Comparison of ENCODE assay signal across 30 cellular contexts in genomic region chr4:185744946-185745345, GRCh38.
"Had no signal": no experiment of that assay in that cellular context is flagged by ENCODE, and none has a peak within 500 bp of the region (broad histone marks: within the 10 kb centered on the region; RNA-seq: fewer than 3 reads in every experiment).

No MANE protein-coding gene starts in this region.

- H3K4me3 Mint-ChIP-seq: activated B cell treated with CpG ODN at 0.5 μM for 24 hours; activated CD8-positive, alpha-beta T cell treated with anti-CD3 and anti-CD28 coated beads for 36 hours; activated naive CD8-positive, alpha-beta T cell; activated T-cell treated with anti-CD3 and anti-CD28 coated beads, Interleukin-2, amount 50 U/mL, for 4 hours; activated T-helper 17 cell treated with anti-CD3 and anti-CD28 coated beads, Interleukin-2, amount 50 U/mL, for 72 hours; T-helper 17 cell; T-helper 2 cell treated with Interferon-gamma antibody and Interleukin-4, amounts not matched to agents 5 μg/mL and 100 μg/mL, for 36 hours had no signal

- H3K4me1 ChIP-seq: colonic mucosa, gastrocnemius medialis had no signal

- H3K27me3 ChIP-seq: body of pancreas, colonic mucosa, gastrocnemius medialis had no signal

- DNase-seq: activated B cell treated with CpG ODN at 0.5 μM for 24 hours; activated CD4-positive, alpha-beta T cell treated with anti-CD3 and anti-CD28 coated beads for 48 hours; activated CD4-positive, alpha-beta T cell treated with anti-CD3 and anti-CD28 coated beads, Interleukin-2, amount 50 U/mL, for 1 hour; activated CD4-positive, alpha-beta T cell treated with anti-CD3 and anti-CD28 coated beads, Interleukin-2, amount 50 U/mL, for 48 hours; activated CD8-positive, alpha-beta memory T cell treated with anti-CD3 and anti-CD28 coated beads for 24 hours; activated CD8-positive, alpha-beta T cell treated with anti-CD3 and anti-CD28 coated beads for 36 hours; activated effector memory CD4-positive, alpha-beta T cell treated with Interleukin-2 at 50 U/mL for 16 hours; activated gamma-delta T cell treated with Interleukin-2 at 50 U/mL for 16 hours; activated naive CD4-positive, alpha-beta T cell treated with anti-CD3 and anti-CD28 coated beads, Interleukin-2, amount 50 U/mL, for 16 hours; activated naive CD4-positive, alpha-beta T cell treated with Interleukin-2 at 50 U/mL for 16 hours; activated T-cell treated with anti-CD3 and anti-CD28 coated beads, Interleukin-2, amount 50 U/mL, for 4 hours; amniotic stem cell; anterior cingulate cortex; body of pancreas; central memory CD4-positive, alpha-beta T cell; cerebellar nuclear complex; colonic mucosa; effector CD8-positive, alpha-beta T cell; foreskin keratinocyte; gastrocnemius medialis; glutamatergic neuron; T-helper 1 cell; T-helper 17 cell; T1000; WERI-Rb-1 had no signal

- H3K36me3 Mint-ChIP-seq: activated naive CD8-positive, alpha-beta T cell had no signal

- H3K36me3 ChIP-seq: colonic mucosa, gastrocnemius medialis, WERI-Rb-1 had no signal

- H3K4me3 ChIP-seq: body of pancreas, colonic mucosa, gastrocnemius medialis had no signal

- H3K9me3 ChIP-seq: body of pancreas, colonic mucosa, gastrocnemius medialis had no signal

- ATAC-seq: activated CD4-positive, CD25-positive, alpha-beta regulatory T cell treated with anti-CD3 and anti-CD28 coated beads, Interleukin-2, amount 50 U/mL, for 24 hours; activated CD8-positive, alpha-beta T cell treated with anti-CD3 and anti-CD28 coated beads for 36 hours; activated T-cell treated with anti-CD3 and anti-CD28 coated beads, Interleukin-2, amount 50 U/mL, for 4 hours; activated T-helper 17 cell treated with anti-CD3 and anti-CD28 coated beads, Interleukin-2, amount 50 U/mL, for 72 hours; body of pancreas; foreskin keratinocyte; gastrocnemius medialis; T-helper 17 cell had no signal

- H3K9me3 Mint-ChIP-seq: activated B cell treated with CpG ODN at 0.5 μM for 24 hours; activated CD8-positive, alpha-beta T cell treated with anti-CD3 and anti-CD28 coated beads for 36 hours; activated T-cell treated with anti-CD3 and anti-CD28 coated beads, Interleukin-2, amount 50 U/mL, for 4 hours; activated T-helper 17 cell treated with anti-CD3 and anti-CD28 coated beads, Interleukin-2, amount 50 U/mL, for 72 hours; T-helper 2 cell treated with Interferon-gamma antibody and Interleukin-4, amounts not matched to agents 5 μg/mL and 100 μg/mL, for 36 hours had no signal

- H3K4me1 Mint-ChIP-seq: activated T-helper 17 cell treated with anti-CD3 and anti-CD28 coated beads, Interleukin-2, amount 50 U/mL, for 72 hours; T-helper 17 cell had no signal

- H3K27ac ChIP-seq: colonic mucosa, epithelial cell of prostate, foreskin keratinocyte, gastrocnemius medialis, WERI-Rb-1 had no signal

- H3K27ac Mint-ChIP-seq: activated B cell treated with CpG ODN at 0.5 μM for 24 hours; activated CD8-positive, alpha-beta T cell treated with anti-CD3 and anti-CD28 coated beads for 36 hours; activated naive CD8-positive, alpha-beta T cell; activated T-helper 17 cell treated with anti-CD3 and anti-CD28 coated beads, Interleukin-2, amount 50 U/mL, for 72 hours; T-helper 17 cell; T-helper 2 cell treated with Interferon-gamma antibody and Interleukin-4, amounts not matched to agents 5 μg/mL and 100 μg/mL, for 36 hours had no signal
